ENCODE assay signal across 9 cellular contexts in genomic region chr1:64967381-64967780, GRCh38. TPM values are rescaled to one million over a fixed set of nuclear protein-coding genes. Genes with fewer than 3 reads are reported as not detected.
DNase-seq lines count a peak whose midpoint lies in the region; ATAC-seq and TF ChIP-seq lines count a peak whose summit lies in the region.
"Had no signal": no experiment of that assay in that cellular context is flagged by ENCODE, and none has a peak within 500 bp of the region (broad histone marks: within the 10 kb centered on the region; RNA-seq: fewer than 3 reads in every experiment).

No MANE protein-coding gene starts in this region.

- intact Hi-C loops in sigmoid colon (cut with DNase I) = loop anchor here (2.0 to 5.0 kb wide), 5 partner anchors 35 to 180 kb away; partner anchors contain the start of gene AK4

- H3K27ac ChIP-seq in sigmoid colon = peak overlapping the region in 2 of 4 donors; percentile 89 to 98

- no peaks in the 10 kb centered on the region for H3K36me3 ChIP-seq in sigmoid colon
- H3K36me3 ChIP-seq: esophagus squamous epithelium had no signal

- TF ChIP-seq EP300 in sigmoid colon (IDR thresholded peaks at IDR 0.05) = no peak

- 19 to 55% methylated on average over 6 of the region's 6 CpGs for WGBS in sigmoid colon, 2 donors

- H3K4me1 ChIP-seq in sigmoid colon = peaks cover 0 to 24% (median 14%) of the 10 kb centered on the region in 4 donors

- ATAC-seq in stimulated activated naive CD8-positive, alpha-beta T cell treated with anti-CD3 and anti-CD28 coated beads, Interleukin-15, amount 100 ng/mL, for 72 hours = no peak
- no peak for ATAC-seq in GM21619 (IDR thresholded peaks at IDR 0.05; ENCODE audit: unreplicated experiment)

- H3K4me1 Mint-ChIP-seq in T-helper 2 cell treated with Interferon-gamma antibody and Interleukin-4, amounts not matched to agents 5 μg/mL and 100 μg/mL, for 36 hours (ENCODE audit: low read depth) = peaks cover 35% of the 10 kb centered on the region
- peaks cover 40% of the 10 kb centered on the region for H3K4me1 Mint-ChIP-seq in activated CD4-positive, alpha-beta memory T cell treated with anti-CD3 and anti-CD28 coated beads, Interleukin-2, amount 10 ng/mL, durations not matched to agents 7 days and 5 days
- peaks cover 32% of the 10 kb centered on the region for H3K4me1 Mint-ChIP-seq in stimulated activated naive CD8-positive, alpha-beta T cell treated with anti-CD3 and anti-CD28 coated beads, Interleukin-15, amount 100 ng/mL, for 72 hours

- H3K36me3 Mint-ChIP-seq in T-helper 2 cell treated with Interferon-gamma antibody and Interleukin-4, amounts not matched to agents 5 μg/mL and 100 μg/mL, for 36 hours (ENCODE audit: low read depth) = peaks cover 12% of the 10 kb centered on the region
- peaks cover 14% of the 10 kb centered on the region for H3K36me3 Mint-ChIP-seq in activated CD4-positive, alpha-beta memory T cell treated with anti-CD3 and anti-CD28 coated beads, Interleukin-2, amount 10 ng/mL, durations not matched to agents 7 days and 5 days (ENCODE audit: low read depth)

- no peaks in the 10 kb centered on the region for H3K27me3 ChIP-seq in sigmoid colon
- H3K27me3 ChIP-seq: esophagus squamous epithelium had no signal

- no peak for TF ChIP-seq CTCF in sigmoid colon (IDR thresholded peaks at IDR 0.05)

- H3K4me3 Mint-ChIP-seq in T-helper 2 cell treated with Interferon-gamma antibody and Interleukin-4, amounts not matched to agents 5 μg/mL and 100 μg/mL, for 36 hours = peak overlapping the region; percentile 85
- H3K4me3 Mint-ChIP-seq in activated CD4-positive, alpha-beta memory T cell treated with anti-CD3 and anti-CD28 coated beads, Interleukin-2, amount 10 ng/mL, durations not matched to agents 7 days and 5 days = peak overlapping the region; percentile 76
- peak overlapping the region; percentile 60 to 85 for H3K4me3 Mint-ChIP-seq in stimulated activated naive CD8-positive, alpha-beta T cell treated with anti-CD3 and anti-CD28 coated beads, Interleukin-15, amount 100 ng/mL, for 72 hours

- no peak for DNase-seq in T-helper 2 cell treated with Interferon-gamma antibody and Interleukin-4, amounts not matched to agents 5 μg/mL and 100 μg/mL, for 36 hours (ENCODE audit: low spot score)
- DNase-seq in T-helper 2 cell (no peak), islet precursor cell (peak; percentile 66), D341Med (ENCODE audit: low spot score) (no peak), sigmoid colon (no peak)
- DNase-seq in activated CD4-positive, alpha-beta memory T cell treated with anti-CD3 and anti-CD28 coated beads, Interleukin-2, amount 10 ng/mL, durations not matched to agents 7 days and 5 days = no peak
- DNase-seq in stimulated activated naive CD8-positive, alpha-beta T cell treated with anti-CD3 and anti-CD28 coated beads, Interleukin-15, amount 100 ng/mL, for 72 hours = no peak

- POLR2A ChIA-PET in activated CD4-positive, alpha-beta memory T cell treated with anti-CD3 and anti-CD28 coated beads, Interleukin-2, amount 10 ng/mL, durations not matched to agents 7 days and 5 days (lab: Charles Lee) = interaction anchor here (0.7 to 3.4 kb wide), 8 partner anchors 11 to 103 kb away, joined by 3 to 37 read pairs (median 14); no protein-coding TSS in a partner anchor

- no peak for TF ChIP-seq POLR2A in sigmoid colon (IDR thresholded peaks at IDR 0.05)

- CTCF ChIA-PET in activated CD4-positive, alpha-beta memory T cell treated with anti-CD3 and anti-CD28 coated beads, Interleukin-2, amount 10 ng/mL, durations not matched to agents 7 days and 5 days (lab: Charles Lee) = interaction anchor here (0.9 to 1.8 kb wide), 2 partner anchors 11 to 103 kb away, joined by 3 to 5 read pairs; no protein-coding TSS in a partner anchor

- no peaks in the 10 kb centered on the region for H3K9me3 ChIP-seq in sigmoid colon
- H3K9me3 ChIP-seq: esophagus squamous epithelium had no signal

- no peaks in the 10 kb centered on the region for H3K27me3 Mint-ChIP-seq in T-helper 2 cell treated with Interferon-gamma antibody and Interleukin-4, amounts not matched to agents 5 μg/mL and 100 μg/mL, for 36 hours (ENCODE audit: low read depth)
- peaks cover 3% of the 10 kb centered on the region for H3K27me3 Mint-ChIP-seq in activated CD4-positive, alpha-beta memory T cell treated with anti-CD3 and anti-CD28 coated beads, Interleukin-2, amount 10 ng/mL, durations not matched to agents 7 days and 5 days
- H3K27me3 Mint-ChIP-seq in stimulated activated naive CD8-positive, alpha-beta T cell treated with anti-CD3 and anti-CD28 coated beads, Interleukin-15, amount 100 ng/mL, for 72 hours = no peaks in the 10 kb centered on the region

- peak overlapping the region; percentile 87 for H3K27ac Mint-ChIP-seq in T-helper 2 cell treated with Interferon-gamma antibody and Interleukin-4, amounts not matched to agents 5 μg/mL and 100 μg/mL, for 36 hours
- H3K27ac Mint-ChIP-seq in activated CD4-positive, alpha-beta memory T cell treated with anti-CD3 and anti-CD28 coated beads, Interleukin-2, amount 10 ng/mL, durations not matched to agents 7 days and 5 days = no peak overlapping the region
- H3K27ac Mint-ChIP-seq in stimulated activated naive CD8-positive, alpha-beta T cell treated with anti-CD3 and anti-CD28 coated beads, Interleukin-15, amount 100 ng/mL, for 72 hours = no peak overlapping the region

- H3K9me3 Mint-ChIP-seq in T-helper 2 cell treated with Interferon-gamma antibody and Interleukin-4, amounts not matched to agents 5 μg/mL and 100 μg/mL, for 36 hours = no peaks in the 10 kb centered on the region
- H3K9me3 Mint-ChIP-seq in activated CD4-positive, alpha-beta memory T cell treated with anti-CD3 and anti-CD28 coated beads, Interleukin-2, amount 10 ng/mL, durations not matched to agents 7 days and 5 days = no peaks in the 10 kb centered on the region
- no peaks in the 10 kb centered on the region for H3K9me3 Mint-ChIP-seq in stimulated activated naive CD8-positive, alpha-beta T cell treated with anti-CD3 and anti-CD28 coated beads, Interleukin-15, amount 100 ng/mL, for 72 hours

- H3K4me3 ChIP-seq in sigmoid colon = no peak overlapping the region

RNA-seq across cellular contexts. Expression of gene JAK1, which starts 1.0 kb away (rescaled TPM):
- total RNA-seq in activated CD4-positive, alpha-beta memory T cell treated with anti-CD3 and anti-CD28 coated beads, Interleukin-2, amount 10 ng/mL, durations not matched to agents 7 days and 5 days = 100 to 1,000 TPM; 204 to 205 TPM
- 100 to 1,000 TPM in 3 of 4 donors, 10 to 100 TPM in 1; 99.6 to 143 (median 119) TPM for total RNA-seq in sigmoid colon
- 10 to 100 TPM; 43.8 to 58.8 (median 47.9) TPM for polyA plus RNA-seq in sigmoid colon
